29 cellular contexts compared by ENCODE assay signal in the genomic region with DNA sequence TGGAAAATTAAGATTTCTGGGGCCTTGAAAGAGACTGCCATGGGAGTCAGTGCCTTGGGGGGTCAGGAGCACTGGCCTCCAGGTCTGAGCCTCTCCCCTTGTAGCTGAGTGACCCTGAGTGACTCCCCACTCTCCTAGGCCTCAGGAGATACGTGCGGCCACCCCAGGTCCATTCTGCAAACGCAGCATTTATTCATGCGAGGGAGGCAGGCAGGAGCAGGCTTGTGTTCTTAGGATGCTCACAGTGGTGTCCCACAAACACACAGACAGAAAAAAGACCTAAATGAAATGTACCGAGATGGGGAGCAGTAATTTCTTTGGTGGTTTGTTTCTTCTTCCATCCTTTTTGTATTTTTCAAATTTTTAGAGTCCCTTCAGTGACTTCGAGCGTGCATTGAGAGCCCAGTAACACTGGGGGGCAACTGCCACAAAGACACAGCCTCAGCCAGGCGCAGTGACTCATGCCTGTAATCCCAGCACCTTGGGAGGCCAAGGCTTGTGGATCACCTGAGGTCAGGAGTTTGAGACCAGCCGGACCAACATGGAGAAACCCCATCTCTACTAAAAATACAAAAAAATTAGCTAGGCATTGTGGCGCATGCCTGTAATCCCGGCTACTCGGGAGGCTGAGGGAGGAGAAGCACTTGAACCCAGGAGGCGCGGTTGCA.
"Had no signal": no experiment of that assay in that cellular context is flagged by ENCODE, and none has a peak within 500 bp of the region (broad histone marks: within the 10 kb centered on the region; RNA-seq: fewer than 3 reads in every experiment).

No MANE protein-coding gene starts in this region.

- H3K27ac Mint-ChIP-seq: activated naive CD4-positive, alpha-beta T cell treated with anti-CD3 and anti-CD28 coated beads, Interleukin-2, amount 10 ng/mL, durations not matched to agents 7 days and 5 days; activated T-helper 1 cell treated with anti-CD3 and anti-CD28 coated beads, Interleukin-12 subunit alpha, Interleukin-12 subunit beta, Interleukin-2, Interleukin-4 antibody, amounts not matched to agents 30 ng/mL and 10 ng/mL and 1 ng/mL, durations not matched to agents 14 hours and 24 hours and 36 hours; natural killer cell treated with Interleukin-12 subunit alpha and Interleukin-12 subunit beta and Interleukin-15 and Interleukin-18, amount 100 ng/mL, for 72 hours had no signal

- H3K36me3 ChIP-seq: breast epithelium, heart left ventricle, left lung, pancreas, prostate gland, tibial nerve had no signal

- H3K27me3 Mint-ChIP-seq: natural killer cell treated with Interleukin-12 subunit alpha and Interleukin-12 subunit beta and Interleukin-15 and Interleukin-18, amount 100 ng/mL, for 72 hours had no signal

- DNase-seq: activated CD4-positive, alpha-beta T cell treated with anti-CD3 and anti-CD28 coated beads, Interleukin-2, amount 50 U/mL, for 1 hour; activated CD4-positive, CD25-positive, alpha-beta regulatory T cell treated with anti-CD3 and anti-CD28 coated beads, Interleukin-2, amount 50 U/mL, for 72 hours; activated CD8-positive, alpha-beta memory T cell treated with anti-CD3 and anti-CD28 coated beads, Interleukin-2, amount 50 U/mL, for 4 hours; activated effector memory CD4-positive, alpha-beta T cell treated with anti-CD3 and anti-CD28 coated beads, Interleukin-2, amount 50 U/mL, for 16 hours; activated naive CD4-positive, alpha-beta T cell treated with anti-CD3 and anti-CD28 coated beads, Interleukin-2, amount 10 ng/mL, durations not matched to agents 7 days and 5 days; activated T-cell treated with anti-CD3 and anti-CD28 coated beads, Interleukin-2, amount 50 U/mL, for 1 hour; amygdala; central memory CD4-positive, alpha-beta T cell; foreskin fibroblast; mucosa of descending colon; pancreas; retina; stimulated activated CD4-positive, alpha-beta T cell treated with anti-CD3 and anti-CD28 coated beads, Interleukin-1b, Interleukin-23, amount 100 ng/mL, for 48 hours; stimulated activated naive CD4-positive, alpha-beta T cell; SW 1271; T-helper 9 cell had no signal

- H3K4me2 ChIP-seq: smooth muscle cell had no signal

- H3K4me3 Mint-ChIP-seq: activated naive CD4-positive, alpha-beta T cell treated with anti-CD3 and anti-CD28 coated beads, Interleukin-2, amount 10 ng/mL, durations not matched to agents 7 days and 5 days; activated T-helper 1 cell treated with anti-CD3 and anti-CD28 coated beads, Interleukin-12 subunit alpha, Interleukin-12 subunit beta, Interleukin-2, Interleukin-4 antibody, amounts not matched to agents 30 ng/mL and 10 ng/mL and 1 ng/mL, durations not matched to agents 14 hours and 24 hours and 36 hours; natural killer cell treated with Interleukin-12 subunit alpha and Interleukin-12 subunit beta and Interleukin-15 and Interleukin-18, amount 100 ng/mL, for 72 hours; T-helper 1 cell treated with Interleukin-12 subunit alpha and Interleukin-12 subunit beta and Interleukin-4 antibody, amounts not matched to agents 30 μg/mL and 1 μg/mL, for 36 hours had no signal

- ATAC-seq: heart left ventricle; left lung; mucosa of descending colon; natural killer cell treated with Interleukin-12 subunit alpha and Interleukin-12 subunit beta and Interleukin-15 and Interleukin-18, amount 100 ng/mL, for 72 hours; pancreas had no signal

- H3K9me3 ChIP-seq: breast epithelium, heart left ventricle, left lung, mucosa of descending colon, pancreas, prostate gland, tibial nerve had no signal

- H3K27ac ChIP-seq: breast epithelium, heart left ventricle, left lung, pancreas, prostate gland, tibial nerve, VCaP had no signal

- H3K27me3 ChIP-seq: breast epithelium, heart left ventricle, pancreas, tibial nerve had no signal

- H3K4me3 ChIP-seq: breast epithelium, heart left ventricle, left lung, lung, mucosa of descending colon, pancreas, prostate gland, smooth muscle cell, tibial nerve had no signal

- FAIRE-seq: endothelial cell of umbilical vein, pancreas, TTC549 had no signal

- H3K4me1 ChIP-seq: breast epithelium, pancreas, prostate gland had no signal

- H3K9me3 Mint-ChIP-seq: activated naive CD4-positive, alpha-beta T cell treated with anti-CD3 and anti-CD28 coated beads, Interleukin-2, amount 10 ng/mL, durations not matched to agents 7 days and 5 days; activated T-helper 1 cell treated with anti-CD3 and anti-CD28 coated beads, Interleukin-12 subunit alpha, Interleukin-12 subunit beta, Interleukin-2, Interleukin-4 antibody, amounts not matched to agents 30 ng/mL and 10 ng/mL and 1 ng/mL, durations not matched to agents 14 hours and 24 hours and 36 hours; natural killer cell treated with Interleukin-12 subunit alpha and Interleukin-12 subunit beta and Interleukin-15 and Interleukin-18, amount 100 ng/mL, for 72 hours; T-helper 1 cell treated with Interleukin-12 subunit alpha and Interleukin-12 subunit beta and Interleukin-4 antibody, amounts not matched to agents 30 μg/mL and 1 μg/mL, for 36 hours had no signal

- H3K36me3 Mint-ChIP-seq: natural killer cell treated with Interleukin-12 subunit alpha and Interleukin-12 subunit beta and Interleukin-15 and Interleukin-18, amount 100 ng/mL, for 72 hours had no signal
